In genomic region chr3:37906734-37907282, GRCh38 we compare ENCODE assay signal across 9 cellular contexts. TPM values are rescaled to one million over a fixed set of nuclear protein-coding genes. Genes with fewer than 3 reads are reported as not detected.
DNase-seq lines count a peak whose midpoint lies in the region; ATAC-seq and TF ChIP-seq lines count a peak whose summit lies in the region.
"Had no signal": no experiment of that assay in that cellular context is flagged by ENCODE, and none has a peak within 500 bp of the region (broad histone marks: within the 10 kb centered on the region; RNA-seq: fewer than 3 reads in every experiment).

No MANE protein-coding gene starts in this region.

- H3K4me1 ChIP-seq in DND-41 (ENCODE audit: insufficient read depth, low read length) = peaks cover 24% of the 10 kb centered on the region

- peak overlapping the region; percentile 50 for H3K27ac ChIP-seq in DND-41 (ENCODE audit: low read length)

- H3K27ac Mint-ChIP-seq in HFFc6 (peak overlapping the region; percentile 75), brain (peak overlapping the region in 4 of 5 experiments; percentile 56 to 94 (median 72)), neural crest cell (ENCODE audit: unreplicated experiment) (peak overlapping the region; percentile 0)

- peaks cover 81% of the 10 kb centered on the region for H4K20me1 ChIP-seq in DND-41 (ENCODE audit: insufficient read depth, low read length)

- DNase-seq in DND-41 = no peak
- DNase-seq in HFFc6 = no peak
- DNase-seq in neural crest cell (ENCODE audit: low read depth, low spot score) = no peak
- DNase-seq in NCI-H526 treated with DMSO at 0.1 percent for 48 hours (lab: John Stamatoyannopoulos, UW) = no peak
- no peak for DNase-seq in NCI-H345 (lab: John Stamatoyannopoulos, UW)
- no peak for DNase-seq in NCI-H2171 treated with DMSO at 0.1 percent for 48 hours (lab: John Stamatoyannopoulos, UW)
- DNase-seq in GM10266 (ENCODE audit: extremely low spot score) = no peak
- DNase-seq: activated CD8-positive, alpha-beta memory T cell treated with anti-CD3 and anti-CD28 coated beads for 24 hours had no signal

- no peak overlapping the region for H3K9ac ChIP-seq in DND-41 (ENCODE audit: low read depth, low read length)

- no peak overlapping the region for H2AFZ ChIP-seq in DND-41 (ENCODE audit: low read depth, low read length)

- H3K9me3 ChIP-seq in DND-41 (ENCODE audit: insufficient read depth, low read length, severe bottlenecking) = no peaks in the 10 kb centered on the region

- H3K4me1 Mint-ChIP-seq in HFFc6 (ENCODE audit: low read depth) = peaks cover 46% of the 10 kb centered on the region
- H3K4me1 Mint-ChIP-seq in brain = peaks cover 70% of the 10 kb centered on the region
- H3K4me1 Mint-ChIP-seq in neural crest cell = peaks cover 81% of the 10 kb centered on the region

- H3K4me3 Mint-ChIP-seq in HFFc6 (no peak overlapping the region), brain (peak overlapping the region in 3 of 5 experiments; percentile 29 to 66 (median 31)), neural crest cell (peak overlapping the region; percentile 13)

- ATAC-seq in DND-41 (ENCODE audit: insufficient read depth, low read depth) = no peak

- peaks cover 36% of the 10 kb centered on the region for H3K79me2 ChIP-seq in DND-41 (ENCODE audit: insufficient read depth, low read length)

- TF ChIP-seq CTCF in DND-41 (IDR thresholded peaks at IDR 0.05; ENCODE audit: borderline replicate concordance, extremely low read depth, low read length, poor library complexity, severe bottlenecking) (no peak), HFFc6 (IDR thresholded peaks at IDR 0.05) (no peak), brain (conservative IDR thresholded peaks at IDR 0.05) (no peak), neural crest cell (conservative IDR thresholded peaks at IDR 0.05) (no peak), GM10266 (IDR thresholded peaks at IDR 0.05; ENCODE audit: control insufficient read depth, insufficient read depth, low read depth, missing control alignments) (no peak)

- H3K36me3 ChIP-seq in DND-41 (ENCODE audit: insufficient read depth, low read length) = no peaks in the 10 kb centered on the region; the same call in 1 of the 2 replicates

- H3K27me3 ChIP-seq in DND-41 (ENCODE audit: insufficient read depth, low read length, poor library complexity) = no peaks in the 10 kb centered on the region

- no peaks in the 10 kb centered on the region for H3K9me3 Mint-ChIP-seq in HFFc6
- H3K9me3 Mint-ChIP-seq in brain = peaks cover 0 to 3% (median 0%) of the 10 kb centered on the region in 5 experiments
- H3K9me3 Mint-ChIP-seq in neural crest cell = no peaks in the 10 kb centered on the region

- H3K4me3 ChIP-seq in DND-41 (ENCODE audit: low read depth in 1 of 2, low read length in 2 of 2) = no peak overlapping the region

- H3K4me2 ChIP-seq in DND-41 (ENCODE audit: insufficient read depth, low read length) = peak overlapping the region; percentile 19; the same call in 1 of the 2 replicates

- H3K36me3 Mint-ChIP-seq in HFFc6 (ENCODE audit: low read depth) = peaks cover 7% of the 10 kb centered on the region
- peaks cover 20% of the 10 kb centered on the region for H3K36me3 Mint-ChIP-seq in brain
- peaks cover 5% of the 10 kb centered on the region for H3K36me3 Mint-ChIP-seq in neural crest cell (ENCODE audit: low read depth)

- H3K27me3 Mint-ChIP-seq in HFFc6 (ENCODE audit: insufficient read depth) = peaks cover 2% of the 10 kb centered on the region; the same call in 1 of the 2 replicates
- no peaks in the 10 kb centered on the region for H3K27me3 Mint-ChIP-seq in brain
- H3K27me3 Mint-ChIP-seq in neural crest cell (ENCODE audit: low read depth) = no peaks in the 10 kb centered on the region

RNA-seq across cellular contexts. Expression of gene CTDSPL, which starts 45.1 kb away (rescaled TPM):
- total RNA-seq in HFFc6 (2021; fragmentation: NEBNext Ultra II Directional; extraction: Animal tissue kit (Norgen Biotek cat#: 25700)) = 10 to 100 TPM; 30.3 to 38.8 (median 36.2) TPM
- 8.6 TPM for polyA plus RNA-seq in brain (ENCODE audit: insufficient read depth, low read depth, low replicate concordance)
- total RNA-seq in neural crest cell = 36.8 and 42.2 TPM in 2 replicates

Comparison
In these comparisons a context has a peak if more than half of its experiments do, and no peak if none do; other contexts are left out.
1. H3K27ac Mint-ChIP-seq: peak in every context shown above with its lines; median percentile 75 in HFFc6; 72 in brain; 0 in neural crest cell.